In the genomic region with DNA sequence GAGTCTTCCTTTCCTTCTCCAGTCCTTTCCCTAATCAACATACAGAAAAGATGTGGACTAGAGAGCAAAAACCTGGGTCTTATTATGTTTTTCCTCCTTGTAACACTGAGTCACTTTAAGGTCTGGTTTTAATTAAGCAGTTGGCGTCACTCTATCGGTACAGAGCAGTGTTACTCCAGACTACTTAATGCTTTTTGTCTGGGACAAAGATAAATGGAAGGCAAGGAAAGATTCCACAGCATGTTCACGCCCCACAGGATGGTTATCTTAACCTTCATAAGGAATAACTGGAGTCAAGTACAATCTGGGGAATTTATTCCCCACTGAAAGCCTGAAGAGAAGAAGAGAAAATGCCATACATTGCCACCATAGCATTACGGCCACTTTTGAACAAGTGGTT, we compare ENCODE assay signal across 2 cellular contexts.
A peak's percentile ranks its signal among the peaks of the same experiment; 100 is the strongest.
TF ChIP-seq lines count a peak whose summit lies in the region.

No MANE protein-coding gene starts in this region.

TF ChIP-seq in SK-N-SH, 30 proteins besides CTCF, POLR2A, EP300 and RAD21 (continued from another document):
- TF ChIP-seq, protein P1, sequence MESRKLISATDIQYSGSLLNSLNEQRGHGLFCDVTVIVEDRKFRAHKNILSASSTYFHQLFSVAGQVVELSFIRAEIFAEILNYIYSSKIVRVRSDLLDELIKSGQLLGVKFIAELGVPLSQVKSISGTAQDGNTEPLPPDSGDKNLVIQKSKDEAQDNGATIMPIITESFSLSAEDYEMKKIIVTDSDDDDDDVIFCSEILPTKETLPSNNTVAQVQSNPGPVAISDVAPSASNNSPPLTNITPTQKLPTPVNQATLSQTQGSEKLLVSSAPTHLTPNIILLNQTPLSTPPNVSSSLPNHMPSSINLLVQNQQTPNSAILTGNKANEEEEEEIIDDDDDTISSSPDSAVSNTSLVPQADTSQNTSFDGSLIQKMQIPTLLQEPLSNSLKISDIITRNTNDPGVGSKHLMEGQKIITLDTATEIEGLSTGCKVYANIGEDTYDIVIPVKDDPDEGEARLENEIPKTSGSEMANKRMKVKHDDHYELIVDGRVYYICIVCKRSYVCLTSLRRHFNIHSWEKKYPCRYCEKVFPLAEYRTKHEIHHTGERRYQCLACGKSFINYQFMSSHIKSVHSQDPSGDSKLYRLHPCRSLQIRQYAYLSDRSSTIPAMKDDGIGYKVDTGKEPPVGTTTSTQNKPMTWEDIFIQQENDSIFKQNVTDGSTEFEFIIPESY (IDR thresholded peaks at IDR 0.05; ENCODE audit: borderline replicate concordance, low read depth), result no peak
- TF ChIP-seq JUND (IDR thresholded peaks at IDR 0.05) (peak; percentile 82), MEF2A (IDR thresholded peaks at IDR 0.05; ENCODE audit: borderline replicate concordance, low read depth) (no peak), ELF1 (IDR thresholded peaks at IDR 0.05) (no peak), CHD2 (IDR thresholded peaks at IDR 0.05; ENCODE audit: low read length, partially characterized antibody) (no peak), POLR2AphosphoS5 (IDR thresholded peaks at IDR 0.05; ENCODE audit: low read depth, low read length) (peak; percentile 82; the same call in 1 of the 2 replicates), YY1 (IDR thresholded peaks at IDR 0.05; ENCODE audit: low read depth) (no peak), NFIC (IDR thresholded peaks at IDR 0.05; ENCODE audit: borderline replicate concordance) (peak; percentile 69), FOXM1 (IDR thresholded peaks at IDR 0.05; ENCODE audit: low read depth) (no peak), RFX5 (IDR thresholded peaks at IDR 0.05; ENCODE audit: low read length) (no peak), GATA2 (CRISPR knock-in tag; IDR thresholded peaks at IDR 0.05) (peak; percentile 22; the same call in 1 of the 2 replicates), FOSL2 (IDR thresholded peaks at IDR 0.05; ENCODE audit: borderline replicate concordance, low read depth) (peak; percentile 92), TAF1 (IDR thresholded peaks at IDR 0.05; ENCODE audit: borderline replicate concordance, low read depth, low read length) (no peak), RXRA (IDR thresholded peaks at IDR 0.05; ENCODE audit: borderline replicate concordance, low read depth) (0 out of 2 replicates have a peak, but pooled peaks have one; percentile 10), TCF12 (IDR thresholded peaks at IDR 0.05) (peak; percentile 100), RCOR1 (IDR thresholded peaks at IDR 0.05; ENCODE audit: low read length) (peak; percentile 58; the same call in 1 of the 2 replicates)
- TF ChIP-seq, protein P2, sequence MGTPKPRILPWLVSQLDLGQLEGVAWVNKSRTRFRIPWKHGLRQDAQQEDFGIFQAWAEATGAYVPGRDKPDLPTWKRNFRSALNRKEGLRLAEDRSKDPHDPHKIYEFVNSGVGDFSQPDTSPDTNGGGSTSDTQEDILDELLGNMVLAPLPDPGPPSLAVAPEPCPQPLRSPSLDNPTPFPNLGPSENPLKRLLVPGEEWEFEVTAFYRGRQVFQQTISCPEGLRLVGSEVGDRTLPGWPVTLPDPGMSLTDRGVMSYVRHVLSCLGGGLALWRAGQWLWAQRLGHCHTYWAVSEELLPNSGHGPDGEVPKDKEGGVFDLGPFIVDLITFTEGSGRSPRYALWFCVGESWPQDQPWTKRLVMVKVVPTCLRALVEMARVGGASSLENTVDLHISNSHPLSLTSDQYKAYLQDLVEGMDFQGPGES (IDR thresholded peaks at IDR 0.05; ENCODE audit: low read depth, low read length), result no peak
- TF ChIP-seq, protein P3, sequence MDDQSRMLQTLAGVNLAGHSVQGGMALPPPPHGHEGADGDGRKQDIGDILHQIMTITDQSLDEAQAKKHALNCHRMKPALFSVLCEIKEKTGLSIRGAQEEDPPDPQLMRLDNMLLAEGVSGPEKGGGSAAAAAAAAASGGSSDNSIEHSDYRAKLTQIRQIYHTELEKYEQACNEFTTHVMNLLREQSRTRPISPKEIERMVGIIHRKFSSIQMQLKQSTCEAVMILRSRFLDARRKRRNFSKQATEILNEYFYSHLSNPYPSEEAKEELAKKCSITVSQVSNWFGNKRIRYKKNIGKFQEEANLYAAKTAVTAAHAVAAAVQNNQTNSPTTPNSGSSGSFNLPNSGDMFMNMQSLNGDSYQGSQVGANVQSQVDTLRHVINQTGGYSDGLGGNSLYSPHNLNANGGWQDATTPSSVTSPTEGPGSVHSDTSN (IDR thresholded peaks at IDR 0.05), result peak; percentile 86
- TF ChIP-seq, protein P4, sequence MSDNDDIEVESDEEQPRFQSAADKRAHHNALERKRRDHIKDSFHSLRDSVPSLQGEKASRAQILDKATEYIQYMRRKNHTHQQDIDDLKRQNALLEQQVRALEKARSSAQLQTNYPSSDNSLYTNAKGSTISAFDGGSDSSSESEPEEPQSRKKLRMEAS (IDR thresholded peaks at IDR 0.05; ENCODE audit: low read depth), result peak; percentile 40; the same call in 1 of the 2 replicates

TF ChIP-seq in HEK293T, 16 proteins besides CTCF, POLR2A, EP300 and RAD21 (continued from another document):
- TF ChIP-seq LEF1 (IDR thresholded peaks at IDR 0.05; ENCODE audit: borderline replicate concordance) (no peak), SP1 (IDR thresholded peaks at IDR 0.05) (no peak), TARDBP (IDR thresholded peaks at IDR 0.05) (no peak), FOXM1 (IDR thresholded peaks at IDR 0.05; ENCODE audit: borderline replicate concordance) (no peak), CTBP1 (IDR thresholded peaks at IDR 0.05; ENCODE audit: borderline replicate concordance) (no peak), PKNOX1 (IDR thresholded peaks at IDR 0.05) (no peak)
